In the genomic region with DNA sequence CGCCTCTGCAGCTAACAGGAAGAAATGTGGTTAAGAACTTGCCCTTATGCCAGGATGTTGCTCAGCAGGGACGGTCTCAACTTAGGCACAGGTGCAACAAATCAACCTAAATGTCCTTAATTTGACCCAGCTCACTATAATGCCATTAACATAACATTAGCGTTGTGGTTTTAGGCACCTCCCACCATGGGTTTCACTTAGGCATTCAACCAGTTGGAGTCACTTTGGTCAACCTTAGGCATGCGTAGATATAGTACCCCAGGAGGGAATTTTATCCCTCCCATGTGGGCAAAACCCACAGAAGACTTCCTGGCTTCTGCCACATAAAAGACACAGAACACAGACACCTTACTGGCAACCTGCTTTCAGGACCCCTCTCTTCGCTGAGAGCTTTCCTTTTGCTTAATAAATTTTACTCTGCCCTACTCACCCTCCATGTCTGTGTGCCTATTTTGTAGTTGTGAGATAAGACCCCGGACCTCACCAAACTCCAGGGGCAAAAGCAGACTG, we compare ENCODE assay signal across 8 cellular contexts. TPM values are rescaled to one million over a fixed set of nuclear protein-coding genes. Genes with fewer than 3 reads are reported as not detected.
A peak's percentile ranks its signal among the peaks of the same experiment; 100 is the strongest.
DNase-seq lines count a peak whose midpoint lies in the region; ATAC-seq and TF ChIP-seq lines count a peak whose summit lies in the region.

No MANE protein-coding gene starts in this region.

- intact Hi-C loops in colonic mucosa (cut with DNase I): no loop called here
- intact Hi-C loops in transverse colon (cut with DNase I; ENCODE audit: low total_unique reads): no loop called here
- intact Hi-C loops in Calu3 (cut with micrococcal nuclease; ENCODE audit: unreplicated experiment): no loop called here

- no peaks in the 10 kb centered on the region for H3F3A ChIP-seq in SU-DHL-6 (ENCODE audit: insufficient read depth)

- H3K27ac ChIP-seq in SU-DHL-6 (ENCODE audit: low read depth, low read length): peak overlapping the region; percentile 61
- H3K27ac ChIP-seq in colonic mucosa: no peak overlapping the region
- H3K27ac ChIP-seq in transverse colon: peak overlapping the region in 3 of 4 donors; percentile 26 to 50 (median 28)
- no peak overlapping the region for H3K27ac ChIP-seq in osteoblast (ENCODE audit: low read depth, low read length)

- H3K27me3 ChIP-seq in SU-DHL-6 (ENCODE audit: low read length): no peaks in the 10 kb centered on the region
- no peaks in the 10 kb centered on the region for H3K27me3 ChIP-seq in colonic mucosa
- no peaks in the 10 kb centered on the region for H3K27me3 ChIP-seq in transverse colon
- no peaks in the 10 kb centered on the region for H3K27me3 ChIP-seq in osteoblast (ENCODE audit: insufficient read depth, low read length)

- in situ Hi-C loops in GM18951 (cut with MboI; ENCODE audit: low sequenced_read_pairs, unreplicated experiment): no loop called here
- in situ Hi-C loops in transverse colon (cut with MboI; ENCODE audit: low pct_ligation_motif_present in 1 of 4, low pct_unique_long_range_greater_than_20kb in 1 of 4, low sequenced_read_pairs in 3 of 4): no loop called here

- H3K36me3 ChIP-seq in SU-DHL-6 (ENCODE audit: low read length): no peaks in the 10 kb centered on the region
- H3K36me3 ChIP-seq in colonic mucosa: no peaks in the 10 kb centered on the region
- H3K36me3 ChIP-seq in transverse colon: no peaks in the 10 kb centered on the region
- H3K36me3 ChIP-seq in osteoblast (ENCODE audit: insufficient read depth, low read length): no peaks in the 10 kb centered on the region

- no TSS peak for BruUV-seq in Calu3 (replicated peaks; lab: Mats Ljungman, UMichigan)

- no peaks in the 10 kb centered on the region for H3K4me1 ChIP-seq in colonic mucosa
- H3K4me1 ChIP-seq in transverse colon: peaks cover 0 to 10% (median 0%) of the 10 kb centered on the region in 4 donors
- peaks cover 6% of the 10 kb centered on the region for H3K4me1 ChIP-seq in osteoblast (ENCODE audit: insufficient read depth, low read length)

- no peak for TF ChIP-seq CTCF in SU-DHL-6 (IDR thresholded peaks at IDR 0.05; ENCODE audit: insufficient read depth, low read length, poor library complexity, severe bottlenecking)
- no peak for TF ChIP-seq CTCF in colonic mucosa (IDR thresholded peaks at IDR 0.05)
- TF ChIP-seq CTCF in transverse colon (IDR thresholded peaks at IDR 0.05): no peak
- TF ChIP-seq CTCF in osteoblast (IDR thresholded peaks at IDR 0.05; ENCODE audit: extremely low read depth, low read depth, low read length): no peak
- TF ChIP-seq CTCF in Calu3 (IDR thresholded peaks at IDR 0.05; ENCODE audit: unreplicated experiment): no peak

- no peaks in the 10 kb centered on the region for H3K36me3 Mint-ChIP-seq in Calu3 (ENCODE audit: insufficient read depth, unreplicated experiment)

- H3K9me2 ChIP-seq in SU-DHL-6 (replicated peaks; ENCODE audit: insufficient read depth, low read length): no peaks in the 10 kb centered on the region

- H3K4me3 Mint-ChIP-seq in Calu3 (ENCODE audit: low read depth, unreplicated experiment): no peak overlapping the region

- CTCF ChIA-PET in Calu3 (lab: Charles Lee): interaction anchor here (0.7 to 1.0 kb wide), 2 partner anchors 9 to 11 kb away, joined by 3 to 6 read pairs; a partner anchor contains a TSS

- no peaks in the 10 kb centered on the region for H3K27me3 Mint-ChIP-seq in Calu3 (ENCODE audit: unreplicated experiment)

- H3K4me2 ChIP-seq in SU-DHL-6 (ENCODE audit: low read depth, low read length, poor library complexity, severe bottlenecking) (peak overlapping the region; percentile 82), osteoblast (ENCODE audit: insufficient read depth, low read length) (no peak overlapping the region)

- H3K79me2 ChIP-seq in SU-DHL-6 (ENCODE audit: insufficient read depth, low read length) (no peaks in the 10 kb centered on the region), osteoblast (ENCODE audit: insufficient read depth, low read length) (no peaks in the 10 kb centered on the region)

- no peak for DNase-seq in colonic mucosa
- peak; percentile 35 for DNase-seq in transverse colon
- DNase-seq in osteoblast (ENCODE audit: insufficient read length, low spot score, missing footprints): no peak
- DNase-seq in T1000 (lab: John Stamatoyannopoulos, UW): no peak
- no peak for DNase-seq in Calu3

- peak; percentile 44 for TF ChIP-seq POLR2A in GM18951 (IDR thresholded peaks at IDR 0.05; ENCODE audit: extremely low read depth, insufficient read depth, insufficient read length)
- TF ChIP-seq POLR2A in transverse colon (IDR thresholded peaks at IDR 0.05): no peak

- H3K9ac ChIP-seq in SU-DHL-6 (ENCODE audit: low read length) (peak overlapping the region; percentile 42), colonic mucosa (ENCODE audit: low read depth in 2 of 2, low read length in 2 of 2) (no peak overlapping the region)

- H3K9me3 ChIP-seq in SU-DHL-6 (ENCODE audit: insufficient read depth, low read length) (no peaks in the 10 kb centered on the region), colonic mucosa (no peaks in the 10 kb centered on the region), transverse colon (no peaks in the 10 kb centered on the region), osteoblast (ENCODE audit: low read depth, low read length) (no peaks in the 10 kb centered on the region)

- 72% methylated on average over 6 of the region's 6 CpGs; no CpG with 5 or more reads in 1 of the 2 donors for WGBS in transverse colon (ENCODE audit: low coverage in 1 of 2), 2 donors

- TF ChIP-seq EP300 in transverse colon (IDR thresholded peaks at IDR 0.05; ENCODE audit: low read depth): no peak

- peak; percentile 57 for ATAC-seq in HG02973 (IDR thresholded peaks at IDR 0.05; ENCODE audit: unreplicated experiment)

- H4K20me1 ChIP-seq in SU-DHL-6 (ENCODE audit: low read depth, low read length): no peaks in the 10 kb centered on the region
- H4K20me1 ChIP-seq in osteoblast (ENCODE audit: insufficient read depth, low read length): no peaks in the 10 kb centered on the region

- H3K4me3 ChIP-seq in SU-DHL-6 (ENCODE audit: insufficient read depth, low read length, poor library complexity, severe bottlenecking) (peak overlapping the region; percentile 40), colonic mucosa (peak overlapping the region; percentile 3), transverse colon (no peak overlapping the region), osteoblast (ENCODE audit: insufficient read depth, low read length) (no peak overlapping the region)

- H2AFZ ChIP-seq in SU-DHL-6 (ENCODE audit: low read depth, low read length, severe bottlenecking) (peak overlapping the region; percentile 88), osteoblast (ENCODE audit: low read length) (no peak overlapping the region)

- no peak overlapping the region for H3K27ac Mint-ChIP-seq in Calu3 (ENCODE audit: unreplicated experiment)

- H3K4me1 Mint-ChIP-seq in Calu3 (ENCODE audit: low read depth, unreplicated experiment): peaks cover 9% of the 10 kb centered on the region

- no peaks in the 10 kb centered on the region for H3K9me3 Mint-ChIP-seq in Calu3 (ENCODE audit: low read depth, unreplicated experiment)

RNA-seq across cellular contexts. Expression of a gene that starts 8.7 kb away (rescaled TPM):
- 10 to 100 TPM; 48.9 to 97.6 TPM for total RNA-seq in colonic mucosa
- total RNA-seq in transverse colon: 10 to 100 TPM; 22.7 to 93.9 (median 73.3) TPM
- total RNA-seq in osteoblast: 44.2 and 48.0 TPM in 2 replicates
- 43.6 and 52.3 TPM in 2 replicates for total RNA-seq in Calu3 (2022)

RNA-seq across cellular contexts. Expression of a gene that starts 59.8 kb away (rescaled TPM):
- 10 to 100 TPM; 18.3 to 26.7 TPM for total RNA-seq in colonic mucosa
- 10 to 100 TPM in 3 of 4 donors, 1 to 10 TPM in 1; 7.1 to 39.1 (median 33.1) TPM for total RNA-seq in transverse colon
- 5.6 and 84.7 TPM in 2 replicates for total RNA-seq in osteoblast
- total RNA-seq in Calu3 (2022): 67.7 TPM in 2 replicates

Comparison
In these comparisons a context has a peak if more than half of its experiments do, and no peak if none do; other contexts are left out.
1. H3K27ac ChIP-seq: peak in SU-DHL-6 (single experiment) and transverse colon (3 of 4); none in colonic mucosa (single experiment) and osteoblast (single experiment).
2. H3K4me3 ChIP-seq: peak in SU-DHL-6 (single experiment) and colonic mucosa (single experiment); none in transverse colon (0 of 4) and osteoblast (single experiment).